Comparison of ENCODE assay signal across 6 cellular contexts in genomic region chrX:39791691-39792090, GRCh38.
"Had no signal": no experiment of that assay in that cellular context is flagged by ENCODE, and none has a peak within 500 bp of the region (broad histone marks: within the 10 kb centered on the region; RNA-seq: fewer than 3 reads in every experiment).

No MANE protein-coding gene starts in this region.

- H3K4me3 ChIP-seq: GM23338, K562 had no signal

- H3K4me2 ChIP-seq: GM23338 had no signal

- H3K4me3 Mint-ChIP-seq: GM23338, H9 had no signal

- H3K9me3 Mint-ChIP-seq: GM23338 had no signal

- H3K4me1 Mint-ChIP-seq: GM23338 had no signal

- H2AFZ ChIP-seq: GM23338 had no signal

- DNase-seq: H9, HCEC 1CT, IMR-90, KG1 had no signal

- ATAC-seq: GM23338, K562 had no signal

- H3K27ac Mint-ChIP-seq: GM23338, H9 had no signal
